Comparison of ENCODE assay signal across 1 cellular context in the genomic region with DNA sequence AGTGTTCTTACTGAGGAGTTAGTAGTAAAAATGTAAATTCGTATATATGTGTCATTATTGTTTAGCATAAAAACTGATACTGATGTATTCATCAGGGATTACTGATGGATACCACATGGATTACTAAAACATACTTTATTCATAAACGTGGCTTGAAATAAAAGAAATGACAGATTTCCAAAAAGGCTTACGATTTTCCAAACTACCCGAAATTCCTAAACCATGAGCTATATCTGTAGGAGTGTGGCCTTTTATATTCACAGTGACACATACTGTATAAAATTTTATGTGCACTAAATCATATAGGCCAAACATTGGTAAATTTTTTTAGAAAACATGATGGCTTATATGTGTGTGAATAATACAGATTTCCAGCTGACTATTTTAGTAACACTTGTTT.
TF ChIP-seq lines count a peak whose summit lies in the region.

No MANE protein-coding gene starts in this region.

TF ChIP-seq in endothelial cell of umbilical vein, 7 proteins besides CTCF, POLR2A, EP300 and RAD21:
- TF ChIP-seq EZH2 (IDR thresholded peaks at IDR 0.05; ENCODE audit: borderline replicate concordance, low read depth, low read length, severe bottlenecking) = no peak
- TF ChIP-seq GATA2 (IDR thresholded peaks at IDR 0.05; ENCODE audit: insufficient read depth, insufficient read length, low read depth, low read length) = no peak
- TF ChIP-seq, protein P1, sequence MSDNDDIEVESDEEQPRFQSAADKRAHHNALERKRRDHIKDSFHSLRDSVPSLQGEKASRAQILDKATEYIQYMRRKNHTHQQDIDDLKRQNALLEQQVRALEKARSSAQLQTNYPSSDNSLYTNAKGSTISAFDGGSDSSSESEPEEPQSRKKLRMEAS (IDR thresholded peaks at IDR 0.05; ENCODE audit: insufficient read depth, insufficient read length) = no peak
- no peak for TF ChIP-seq FOS (IDR thresholded peaks at IDR 0.05; ENCODE audit: borderline replicate concordance, insufficient read depth, low read length)
- TF ChIP-seq MYC (IDR thresholded peaks at IDR 0.05; ENCODE audit: low read depth, low read length) = no peak
- no peak for TF ChIP-seq JUN (IDR thresholded peaks at IDR 0.05; ENCODE audit: borderline replicate concordance, insufficient read depth, insufficient read length, low read depth)
- TF ChIP-seq POLR2AphosphoS5 (IDR thresholded peaks at IDR 0.05; ENCODE audit: insufficient read depth, low read depth, low read length) = no peak
